ENCODE assay signal across 1 cellular context in the genomic region with DNA sequence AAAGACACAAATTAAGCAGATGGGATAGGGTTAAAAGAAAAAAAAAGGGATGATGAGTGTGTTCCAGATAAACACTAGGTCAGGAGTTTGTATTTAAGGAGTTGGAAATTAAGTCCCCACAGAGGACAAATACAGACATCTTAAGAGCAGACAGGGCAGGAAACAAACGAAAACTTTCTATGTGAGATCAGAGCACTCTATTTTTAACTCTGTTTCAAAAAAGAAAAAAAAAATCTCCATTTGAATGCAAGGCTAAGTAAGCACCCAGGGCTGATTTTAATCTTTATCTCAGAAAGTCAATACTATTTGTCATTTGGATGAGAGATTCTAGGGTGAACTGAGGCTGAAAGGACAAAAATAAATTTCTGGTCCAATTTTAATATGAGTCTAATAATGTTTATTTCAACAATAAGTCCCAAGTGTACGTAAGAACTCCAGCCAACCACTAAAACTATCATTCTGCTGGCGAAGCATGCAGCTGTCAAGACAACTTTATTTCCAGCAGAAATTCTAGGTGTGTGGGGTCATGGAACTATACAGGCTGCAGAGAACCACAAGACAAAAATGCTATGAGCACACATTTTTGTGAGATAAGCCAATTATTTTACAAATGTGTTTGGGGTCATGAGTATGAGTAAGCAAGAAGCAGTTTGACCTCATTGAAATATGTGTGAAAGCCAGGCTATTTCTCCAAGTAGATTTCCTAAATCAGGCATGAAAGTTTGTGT.
TF ChIP-seq lines count a peak whose summit lies in the region.

No MANE protein-coding gene starts in this region.

TF ChIP-seq in SK-N-SH treated with all-trans-retinoic acid at 6 μM for 48 hours, 23 proteins besides CTCF, POLR2A, EP300 and RAD21 (continued from another document):
- TF ChIP-seq, protein P1, sequence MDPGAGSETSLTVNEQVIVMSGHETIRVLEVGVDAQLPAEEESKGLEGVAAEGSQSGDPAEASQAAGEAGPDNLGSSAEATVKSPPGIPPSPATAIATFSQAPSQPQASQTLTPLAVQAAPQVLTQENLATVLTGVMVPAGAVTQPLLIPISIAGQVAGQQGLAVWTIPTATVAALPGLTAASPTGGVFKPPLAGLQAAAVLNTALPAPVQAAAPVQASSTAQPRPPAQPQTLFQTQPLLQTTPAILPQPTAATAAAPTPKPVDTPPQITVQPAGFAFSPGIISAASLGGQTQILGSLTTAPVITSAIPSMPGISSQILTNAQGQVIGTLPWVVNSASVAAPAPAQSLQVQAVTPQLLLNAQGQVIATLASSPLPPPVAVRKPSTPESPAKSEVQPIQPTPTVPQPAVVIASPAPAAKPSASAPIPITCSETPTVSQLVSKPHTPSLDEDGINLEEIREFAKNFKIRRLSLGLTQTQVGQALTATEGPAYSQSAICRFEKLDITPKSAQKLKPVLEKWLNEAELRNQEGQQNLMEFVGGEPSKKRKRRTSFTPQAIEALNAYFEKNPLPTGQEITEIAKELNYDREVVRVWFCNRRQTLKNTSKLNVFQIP (CRISPR knock-in tag; IDR thresholded peaks at IDR 0.05; ENCODE audit: borderline replicate concordance, low read depth): no peak
- TF ChIP-seq, protein P2, sequence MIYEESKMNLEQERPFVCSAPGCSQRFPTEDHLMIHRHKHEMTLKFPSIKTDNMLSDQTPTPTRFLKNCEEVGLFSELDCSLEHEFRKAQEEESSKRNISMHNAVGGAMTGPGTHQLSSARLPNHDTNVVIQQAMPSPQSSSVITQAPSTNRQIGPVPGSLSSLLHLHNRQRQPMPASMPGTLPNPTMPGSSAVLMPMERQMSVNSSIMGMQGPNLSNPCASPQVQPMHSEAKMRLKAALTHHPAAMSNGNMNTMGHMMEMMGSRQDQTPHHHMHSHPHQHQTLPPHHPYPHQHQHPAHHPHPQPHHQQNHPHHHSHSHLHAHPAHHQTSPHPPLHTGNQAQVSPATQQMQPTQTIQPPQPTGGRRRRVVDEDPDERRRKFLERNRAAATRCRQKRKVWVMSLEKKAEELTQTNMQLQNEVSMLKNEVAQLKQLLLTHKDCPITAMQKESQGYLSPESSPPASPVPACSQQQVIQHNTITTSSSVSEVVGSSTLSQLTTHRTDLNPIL (CRISPR knock-in tag; IDR thresholded peaks at IDR 0.05; ENCODE audit: low read depth): no peak
- no peak for TF ChIP-seq ARNTL (CRISPR knock-in tag; IDR thresholded peaks at IDR 0.05; ENCODE audit: borderline replicate concordance, low read depth)
